12 cellular contexts compared by ENCODE assay signal in genomic region chr4:103306870-103307345, GRCh38.
A peak's percentile ranks its signal among the peaks of the same experiment; 100 is the strongest.
DNase-seq lines count a peak whose midpoint lies in the region; ATAC-seq and TF ChIP-seq lines count a peak whose summit lies in the region.
"Had no signal": no experiment of that assay in that cellular context is flagged by ENCODE, and none has a peak within 500 bp of the region (broad histone marks: within the 10 kb centered on the region; RNA-seq: fewer than 3 reads in every experiment).

No MANE protein-coding gene starts in this region.

- no peak overlapping the region for H3K4me3 ChIP-seq in fibroblast of pulmonary artery (replicated peaks; ENCODE audit: low read depth, low read length)
- H3K4me3 ChIP-seq in neural progenitor cell: no peak overlapping the region
- H3K4me3 ChIP-seq in MM.1S (ENCODE audit: low read length): no peak overlapping the region

- H3K27me3 Mint-ChIP-seq in stimulated activated naive CD8-positive, alpha-beta T cell treated with anti-CD3 and anti-CD28 coated beads, Interleukin-15, amount 100 ng/mL, for 72 hours: peaks cover 11% of the 10 kb centered on the region
- no peaks in the 10 kb centered on the region for H3K27me3 Mint-ChIP-seq in neural progenitor cell (ENCODE audit: insufficient read depth, low read depth)

- H3K27ac ChIP-seq in neural progenitor cell (no peak overlapping the region), MM.1S (ENCODE audit: low read length) (no peak overlapping the region)
- H3K27ac ChIP-seq: foreskin keratinocyte had no signal

- H3K79me2 ChIP-seq in neural progenitor cell (ENCODE audit: low read depth) (no peaks in the 10 kb centered on the region), MM.1S (ENCODE audit: low read length) (no peaks in the 10 kb centered on the region)

- H2AFZ ChIP-seq in neural progenitor cell (replicated peaks) (no peak overlapping the region), MM.1S (ENCODE audit: low read length) (no peak overlapping the region)

- H3K4me2 ChIP-seq in neural progenitor cell (no peak overlapping the region), MM.1S (ENCODE audit: low read depth, low read length) (no peak overlapping the region)

- H3K27me3 ChIP-seq in neural progenitor cell (no peaks in the 10 kb centered on the region), MM.1S (replicated peaks; ENCODE audit: insufficient read depth, low read length) (no peaks in the 10 kb centered on the region)
- H3K27me3 ChIP-seq: foreskin keratinocyte had no signal

- ATAC-seq in stimulated activated naive CD8-positive, alpha-beta T cell treated with anti-CD3 and anti-CD28 coated beads, Interleukin-15, amount 100 ng/mL, for 72 hours: peak; percentile 9
- no peak for ATAC-seq in stimulated activated naive CD8-positive, alpha-beta T cell treated with anti-CD3 and anti-CD28 coated beads, Interleukin-15, Interleukin-2, amounts not matched to agents 100 U/mL and 50 U/mL, for 24 hours
- ATAC-seq in HG03025 (IDR thresholded peaks at IDR 0.05; ENCODE audit: low FRiP score, unreplicated experiment): no peak
- ATAC-seq: foreskin keratinocyte, Panc1 had no signal

- H3K27ac Mint-ChIP-seq in stimulated activated naive CD8-positive, alpha-beta T cell treated with anti-CD3 and anti-CD28 coated beads, Interleukin-15, amount 100 ng/mL, for 72 hours: no peak overlapping the region
- H3K27ac Mint-ChIP-seq in neural progenitor cell: peak overlapping the region; percentile 85

- no peaks in the 10 kb centered on the region for H3K4me1 Mint-ChIP-seq in stimulated activated naive CD8-positive, alpha-beta T cell treated with anti-CD3 and anti-CD28 coated beads, Interleukin-15, amount 100 ng/mL, for 72 hours
- peaks cover 19% of the 10 kb centered on the region for H3K4me1 Mint-ChIP-seq in neural progenitor cell

- H3F3A ChIP-seq in neural progenitor cell (ENCODE audit: low read depth): no peaks in the 10 kb centered on the region
- H3F3A ChIP-seq in MM.1S (ENCODE audit: insufficient read depth, low read length): no peaks in the 10 kb centered on the region

- peaks cover 10% of the 10 kb centered on the region in 2 donors for H3K9me3 Mint-ChIP-seq in stimulated activated naive CD8-positive, alpha-beta T cell treated with anti-CD3 and anti-CD28 coated beads, Interleukin-15, amount 100 ng/mL, for 72 hours
- peaks cover 3% of the 10 kb centered on the region for H3K9me3 Mint-ChIP-seq in neural progenitor cell

- no peak overlapping the region for H3K4me3 Mint-ChIP-seq in stimulated activated naive CD8-positive, alpha-beta T cell treated with anti-CD3 and anti-CD28 coated beads, Interleukin-15, amount 100 ng/mL, for 72 hours
- H3K4me3 Mint-ChIP-seq in neural progenitor cell: no peak overlapping the region

- H3K36me3 ChIP-seq in neural progenitor cell (no peaks in the 10 kb centered on the region), MM.1S (replicated peaks; ENCODE audit: insufficient read depth, low read length) (no peaks in the 10 kb centered on the region)

- H3K9me2 ChIP-seq in MM.1S (replicated peaks; ENCODE audit: insufficient read depth, low read length): no peaks in the 10 kb centered on the region

- H4K20me1 ChIP-seq in neural progenitor cell (ENCODE audit: low read depth) (no peaks in the 10 kb centered on the region), MM.1S (ENCODE audit: insufficient read depth, low read length) (no peaks in the 10 kb centered on the region)

- no peak for DNase-seq in stimulated activated naive CD8-positive, alpha-beta T cell treated with anti-CD3 and anti-CD28 coated beads, Interleukin-15, amount 100 ng/mL, for 72 hours
- DNase-seq in stimulated activated naive CD8-positive, alpha-beta T cell treated with anti-CD3 and anti-CD28 coated beads, Interleukin-15, Interleukin-2, amounts not matched to agents 100 U/mL and 50 U/mL, for 24 hours: no peak
- peak; percentile 6 for DNase-seq in fibroblast of pulmonary artery (ENCODE audit: low read depth)
- DNase-seq in neural progenitor cell (ENCODE audit: low spot score): peak; percentile 5
- DNase-seq in amniotic stem cell (lab: John Stamatoyannopoulos, UW): no peak
- DNase-seq in MM.1S: no peak
- no peak for DNase-seq in NCI-H1694 treated with DMSO at 0.1 percent for 48 hours (lab: John Stamatoyannopoulos, UW)
- DNase-seq: activated CD4-positive, alpha-beta T cell treated with anti-CD3 and anti-CD28 coated beads, Interleukin-2, amount 50 U/mL, for 1 hour; foreskin keratinocyte; Kasumi-1 had no signal

- TF ChIP-seq CTCF in fibroblast of pulmonary artery (IDR thresholded peaks at IDR 0.05; ENCODE audit: low read length, missing control alignments) (no peak), neural progenitor cell (IDR thresholded peaks at IDR 0.05) (no peak), MM.1S (IDR thresholded peaks at IDR 0.05; ENCODE audit: low read length) (no peak)

- no peaks in the 10 kb centered on the region for H3K36me3 Mint-ChIP-seq in neural progenitor cell

- no peaks in the 10 kb centered on the region for H3K9me3 ChIP-seq in neural progenitor cell (ENCODE audit: low read depth)
- no peaks in the 10 kb centered on the region for H3K9me3 ChIP-seq in MM.1S (replicated peaks; ENCODE audit: insufficient read depth, low read length)

- H3K9ac ChIP-seq in neural progenitor cell (no peak overlapping the region), MM.1S (ENCODE audit: low read length) (no peak overlapping the region)

- H3K4me1 ChIP-seq in neural progenitor cell (peaks cover 8% of the 10 kb centered on the region), MM.1S (ENCODE audit: low read length) (no peaks in the 10 kb centered on the region)
- H3K4me1 ChIP-seq: foreskin keratinocyte had no signal

Comparison
In these comparisons a context has a peak if more than half of its experiments do, and no peak if none do; other contexts are left out.
1. DNase-seq: peak in fibroblast of pulmonary artery (single experiment) and neural progenitor cell (single experiment); none in stimulated activated naive CD8-positive, alpha-beta T cell treated with anti-CD3 and anti-CD28 coated beads, Interleukin-15, amount 100 ng/mL, for 72 hours (0 of 2), stimulated activated naive CD8-positive, alpha-beta T cell treated with anti-CD3 and anti-CD28 coated beads, Interleukin-15, Interleukin-2, amounts not matched to agents 100 U/mL and 50 U/mL, for 24 hours (single experiment), amniotic stem cell (single experiment), MM.1S (single experiment) and NCI-H1694 treated with DMSO at 0.1 percent for 48 hours (single experiment).